Comparison of ENCODE assay signal across 1 cellular context in the genomic region with DNA sequence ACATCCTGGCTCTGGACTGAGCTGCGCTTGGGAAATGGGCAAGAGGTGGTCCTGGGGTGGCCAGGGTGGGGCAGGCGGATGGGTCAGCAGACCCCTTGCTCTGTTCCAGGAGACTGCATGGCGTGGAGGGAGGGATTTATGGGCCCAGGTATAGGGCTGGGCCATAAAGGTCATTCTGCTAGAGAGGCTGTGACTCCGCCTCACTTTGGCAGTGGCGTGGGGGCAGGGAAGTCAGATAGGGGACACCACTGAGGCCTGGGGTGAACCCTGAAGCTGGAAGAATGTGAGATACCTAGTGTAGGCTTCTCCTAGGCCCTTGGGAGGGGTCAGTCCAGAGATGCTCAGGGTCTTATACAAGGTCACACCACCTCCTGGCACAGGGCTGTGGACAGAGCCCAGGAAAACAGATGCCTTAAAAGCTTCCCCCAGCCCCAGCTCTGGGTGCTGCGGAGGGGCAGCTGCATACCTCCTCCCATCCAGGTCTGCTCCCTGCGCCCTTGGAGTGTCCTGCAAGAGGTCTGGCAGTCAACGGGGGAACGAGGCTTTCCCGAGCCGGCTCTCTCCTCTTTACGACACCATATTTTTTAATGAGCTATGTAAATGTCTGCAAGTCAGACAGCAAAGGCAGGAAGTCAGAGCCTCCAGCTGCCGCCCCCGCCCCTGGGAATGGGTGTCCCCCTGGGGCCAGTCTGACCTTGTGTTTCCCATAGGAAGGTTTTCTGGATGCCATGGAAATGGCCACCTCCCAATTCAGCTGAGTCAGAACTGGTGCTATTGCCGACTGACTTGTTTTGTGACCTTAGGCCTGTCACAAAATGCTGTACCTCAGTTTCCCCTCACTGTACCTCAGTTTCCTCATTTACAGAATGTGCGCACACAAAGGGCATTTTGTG.
TF ChIP-seq lines count a peak whose summit lies in the region.

No MANE protein-coding gene starts in this region.

TF ChIP-seq in endothelial cell of umbilical vein, 7 proteins besides CTCF, POLR2A, EP300 and RAD21:
- no peak for TF ChIP-seq POLR2AphosphoS5 (IDR thresholded peaks at IDR 0.05; ENCODE audit: insufficient read depth, low read depth, low read length)
- TF ChIP-seq JUN (IDR thresholded peaks at IDR 0.05; ENCODE audit: borderline replicate concordance, insufficient read depth, insufficient read length, low read depth) = no peak
